ENCODE assay signal across 1 cellular context in the genomic region with DNA sequence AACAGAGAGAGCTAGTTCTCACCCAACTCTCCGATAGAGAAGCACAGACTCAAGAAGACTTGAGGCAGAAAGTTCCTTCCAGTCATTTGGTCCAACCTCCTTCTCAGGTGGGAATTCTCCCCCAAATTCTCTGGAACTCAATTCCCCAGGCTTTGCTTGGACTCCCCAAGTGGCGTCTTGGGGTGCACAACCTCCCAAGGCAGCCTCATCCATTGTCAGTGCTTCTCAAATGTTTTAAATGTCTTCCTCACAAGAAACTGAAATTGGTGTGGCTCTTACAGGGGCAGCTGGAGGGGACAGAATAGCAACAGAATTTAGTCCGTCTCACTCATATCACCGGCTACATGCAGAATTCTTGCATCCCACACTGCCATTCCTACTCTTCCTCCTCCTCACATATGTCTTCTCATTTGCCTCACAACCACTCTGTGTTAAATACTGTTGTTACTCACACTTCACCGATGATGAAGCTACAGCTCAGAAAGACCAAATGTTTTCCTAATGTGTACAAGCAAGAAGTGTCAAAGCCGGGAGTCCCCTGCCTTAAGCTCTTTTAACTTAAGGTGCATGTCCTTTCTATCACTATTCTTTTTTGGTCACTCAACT.
TF ChIP-seq lines count a peak whose summit lies in the region.

No MANE protein-coding gene starts in this region.

TF ChIP-seq in GM12878, 131 proteins besides CTCF, POLR2A, EP300 and RAD21:
- TF ChIP-seq POLR2AphosphoS5 (IDR thresholded peaks at IDR 0.05; ENCODE audit: low read length) (peak; percentile 85), ZBED1 (IDR thresholded peaks at IDR 0.05; ENCODE audit: borderline replicate concordance) (0 out of 2 replicates have a peak, but pooled peaks have one; percentile 14), POLR2AphosphoS2 (IDR thresholded peaks at IDR 0.05; ENCODE audit: low read depth, low read length) (peak; percentile 55), MEF2A (IDR thresholded peaks at IDR 0.05; ENCODE audit: insufficient read depth, low read depth, low read length) (no peak), CEBPB (IDR thresholded peaks at IDR 0.05; ENCODE audit: borderline replicate concordance in 1 of 2, low read depth in 2 of 2, low read length in 2 of 2) (no peak), MTA3 (IDR thresholded peaks at IDR 0.05; ENCODE audit: borderline replicate concordance, low read length) (peak; percentile 56; the same call in 1 of the 2 replicates), HDAC2 (IDR thresholded peaks at IDR 0.05) (no peak)
- TF ChIP-seq, protein P1, sequence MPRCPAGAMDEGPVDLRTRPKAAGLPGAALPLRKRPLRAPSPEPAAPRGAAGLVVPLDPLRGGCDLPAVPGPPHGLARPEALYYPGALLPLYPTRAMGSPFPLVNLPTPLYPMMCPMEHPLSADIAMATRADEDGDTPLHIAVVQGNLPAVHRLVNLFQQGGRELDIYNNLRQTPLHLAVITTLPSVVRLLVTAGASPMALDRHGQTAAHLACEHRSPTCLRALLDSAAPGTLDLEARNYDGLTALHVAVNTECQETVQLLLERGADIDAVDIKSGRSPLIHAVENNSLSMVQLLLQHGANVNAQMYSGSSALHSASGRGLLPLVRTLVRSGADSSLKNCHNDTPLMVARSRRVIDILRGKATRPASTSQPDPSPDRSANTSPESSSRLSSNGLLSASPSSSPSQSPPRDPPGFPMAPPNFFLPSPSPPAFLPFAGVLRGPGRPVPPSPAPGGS (IDR thresholded peaks at IDR 0.05; ENCODE audit: borderline replicate concordance, insufficient read depth, low read depth, low read length, poor library complexity, severe bottlenecking): peak; percentile 65
